In genomic region chr6:76578746-76579145, GRCh38 we compare ENCODE assay signal across 21 cellular contexts.
DNase-seq lines count a peak whose midpoint lies in the region; ATAC-seq and TF ChIP-seq lines count a peak whose summit lies in the region.
"Had no signal": no experiment of that assay in that cellular context is flagged by ENCODE, and none has a peak within 500 bp of the region (broad histone marks: within the 10 kb centered on the region; RNA-seq: fewer than 3 reads in every experiment).

No MANE protein-coding gene starts in this region.

- H3K27me3 Mint-ChIP-seq in WTC11 (ENCODE audit: low read depth) (no peaks in the 10 kb centered on the region), progenitor cell of endocrine pancreas (peaks cover 3% of the 10 kb centered on the region)
- H3K27me3 Mint-ChIP-seq: CD4-positive, CD25-positive, alpha-beta regulatory T cell; CD8-positive, alpha-beta memory T cell had no signal

- H3K4me3 Mint-ChIP-seq in WTC11 (no peak overlapping the region), progenitor cell of endocrine pancreas (ENCODE audit: low read depth) (no peak overlapping the region)
- H3K4me3 Mint-ChIP-seq: CD4-positive, CD25-positive, alpha-beta regulatory T cell; CD8-positive, alpha-beta memory T cell; HFFc6 had no signal

- no peak for TF ChIP-seq CTCF in WTC11 (IDR thresholded peaks at IDR 0.05)
- TF ChIP-seq CTCF in progenitor cell of endocrine pancreas (IDR thresholded peaks at IDR 0.05; ENCODE audit: unreplicated experiment): no peak

- H3K4me1 Mint-ChIP-seq in WTC11 (peaks cover 50% of the 10 kb centered on the region), progenitor cell of endocrine pancreas (ENCODE audit: low read depth) (no peaks in the 10 kb centered on the region)
- H3K4me1 Mint-ChIP-seq: CD4-positive, CD25-positive, alpha-beta regulatory T cell; CD8-positive, alpha-beta memory T cell had no signal

- no peak overlapping the region for H3K9ac ChIP-seq in HUES64 (ENCODE audit: low read depth, low read length)
- H3K9ac ChIP-seq: GM23248 had no signal

- CTCF ChIA-PET in WTC11 (lab: Charles Lee): interaction anchor here (1.5 kb wide), 1 partner anchor 686 kb away, joined by 5 read pairs; no protein-coding TSS in a partner anchor

- no peak overlapping the region for H3K4me3 ChIP-seq in HUES64 (ENCODE audit: low read length)
- H3K4me3 ChIP-seq: GM23248 had no signal

- POLR2A ChIA-PET in WTC11 (lab: Charles Lee): no interaction called here

- ATAC-seq in WTC11 (peak; percentile 41), left ventricle myocardium superior (no peak)
- ATAC-seq: HCT116 had no signal

- no peaks in the 10 kb centered on the region for H3K9me3 ChIP-seq in HUES64 (ENCODE audit: insufficient read depth, low read depth, low read length)
- H3K9me3 ChIP-seq: BE2C had no signal

- DNase-seq in WTC11 (ENCODE audit: low spot score) (no peak), kidney tubule cell (ENCODE audit: low spot score) (peak; percentile 8), left ventricle myocardium superior (no peak), progenitor cell of endocrine pancreas (ENCODE audit: low spot score, unreplicated experiment) (no peak), activated gamma-delta T cell (lab: John Stamatoyannopoulos, UW) (no peak)
- DNase-seq in stimulated activated CD4-positive, alpha-beta T cell treated with anti-CD3 and anti-CD28 coated beads, Interleukin-2, amount 100 ng/mL, for 48 hours: no peak
- DNase-seq: ACHN; BE2C; C1 segment of cervical spinal cord; CD4-positive, CD25-positive, alpha-beta regulatory T cell; CD8-positive, alpha-beta memory T cell; COR-L47; DMS 273 treated with DMSO at 0.1 percent for 48 hours; DMS53; DND-41; EL; GM23248; H7; HFFc6 had no signal

- H3K27ac Mint-ChIP-seq in WTC11 (peak overlapping the region; percentile 35; the same call in 1 of the 2 replicates), progenitor cell of endocrine pancreas (no peak overlapping the region)
- H3K27ac Mint-ChIP-seq: CD4-positive, CD25-positive, alpha-beta regulatory T cell; CD8-positive, alpha-beta memory T cell; HFFc6 had no signal

- H3K4me1 ChIP-seq in HUES64 (ENCODE audit: insufficient read depth, low read length): peaks cover 21% of the 10 kb centered on the region
- H3K4me1 ChIP-seq: BE2C had no signal

- no CpG with 5 or more reads among the region's 1 CpG for WGBS in HUES64

- intact Hi-C loops in left ventricle myocardium superior (cut with micrococcal nuclease): no loop called here

- H3K27me3 ChIP-seq in HUES64 (ENCODE audit: insufficient read depth, low read length): no peaks in the 10 kb centered on the region
- H3K27me3 ChIP-seq: BE2C had no signal

- H3K9me3 Mint-ChIP-seq in WTC11: no peaks in the 10 kb centered on the region
- no peaks in the 10 kb centered on the region for H3K9me3 Mint-ChIP-seq in progenitor cell of endocrine pancreas (ENCODE audit: low read depth)

- H3K36me3 Mint-ChIP-seq in WTC11 (no peaks in the 10 kb centered on the region), progenitor cell of endocrine pancreas (ENCODE audit: insufficient read depth) (no peaks in the 10 kb centered on the region)
- H3K36me3 Mint-ChIP-seq: CD4-positive, CD25-positive, alpha-beta regulatory T cell; CD8-positive, alpha-beta memory T cell had no signal

- no peaks in the 10 kb centered on the region for H3K36me3 ChIP-seq in HUES64 (ENCODE audit: insufficient read depth, low read length)
- H3K36me3 ChIP-seq: BE2C had no signal

- peak overlapping the region; percentile 12; the same call in 1 of the 2 replicates for H3K27ac ChIP-seq in HUES64 (ENCODE audit: low read depth, low read length)
- H3K27ac ChIP-seq: GM23248 had no signal

TF ChIP-seq in WTC11, 78 proteins besides CTCF, POLR2A, EP300 and RAD21:
- TF ChIP-seq, protein P1, sequence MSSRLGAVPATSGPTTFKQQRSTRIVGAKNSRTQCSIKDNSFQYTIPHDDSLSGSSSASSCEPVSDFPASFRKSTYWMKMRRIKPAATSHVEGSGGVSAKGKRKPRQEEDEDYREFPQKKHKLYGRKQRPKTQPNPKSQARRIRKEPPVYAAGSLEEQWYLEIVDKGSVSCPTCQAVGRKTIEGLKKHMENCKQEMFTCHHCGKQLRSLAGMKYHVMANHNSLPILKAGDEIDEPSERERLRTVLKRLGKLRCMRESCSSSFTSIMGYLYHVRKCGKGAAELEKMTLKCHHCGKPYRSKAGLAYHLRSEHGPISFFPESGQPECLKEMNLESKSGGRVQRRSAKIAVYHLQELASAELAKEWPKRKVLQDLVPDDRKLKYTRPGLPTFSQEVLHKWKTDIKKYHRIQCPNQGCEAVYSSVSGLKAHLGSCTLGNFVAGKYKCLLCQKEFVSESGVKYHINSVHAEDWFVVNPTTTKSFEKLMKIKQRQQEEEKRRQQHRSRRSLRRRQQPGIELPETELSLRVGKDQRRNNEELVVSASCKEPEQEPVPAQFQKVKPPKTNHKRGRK (CRISPR knock-in tag; IDR thresholded peaks at IDR 0.05; ENCODE audit: borderline replicate concordance): no peak
- TF ChIP-seq SMAD4 (CRISPR knock-in tag; IDR thresholded peaks at IDR 0.05): no peak
- no peak for TF ChIP-seq ARID4B (CRISPR knock-in tag; IDR thresholded peaks at IDR 0.05; ENCODE audit: borderline replicate concordance)
- TF ChIP-seq NR1H2 (CRISPR knock-in tag; IDR thresholded peaks at IDR 0.05): no peak
- TF ChIP-seq ELF4 (CRISPR knock-in tag; IDR thresholded peaks at IDR 0.05; ENCODE audit: low read depth): no peak
- no peak for TF ChIP-seq E2F4 (CRISPR knock-in tag; IDR thresholded peaks at IDR 0.05; ENCODE audit: borderline replicate concordance, low read depth)
- no peak for TF ChIP-seq AFF4 (CRISPR knock-in tag; IDR thresholded peaks at IDR 0.05; ENCODE audit: borderline replicate concordance)
TF ChIP-seq in WTC11: peak in this region for 0.
